ENCODE assay signal across 17 cellular contexts in the genomic region with DNA sequence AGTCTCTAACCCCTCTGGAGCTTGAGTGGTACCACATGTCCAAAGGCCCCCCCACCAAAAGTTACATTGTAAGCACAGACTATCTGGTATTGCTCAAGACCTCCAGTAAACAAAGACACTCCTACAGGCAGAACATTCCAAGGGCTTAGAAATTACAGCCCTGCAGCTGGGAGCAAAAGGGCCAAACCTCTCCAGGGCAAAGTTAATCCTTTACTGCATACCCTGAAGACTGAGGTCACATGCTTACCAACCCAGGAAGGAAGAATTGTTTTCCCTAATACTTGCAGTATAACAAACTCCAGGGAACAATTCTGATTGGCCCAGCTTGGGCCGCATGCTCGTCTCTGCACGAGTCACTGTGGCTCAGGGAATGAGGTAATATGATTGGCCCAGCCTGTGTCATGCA.
DNase-seq lines count a peak whose midpoint lies in the region; ATAC-seq and TF ChIP-seq lines count a peak whose summit lies in the region.
"Had no signal": no experiment of that assay in that cellular context is flagged by ENCODE, and none has a peak within 500 bp of the region (broad histone marks: within the 10 kb centered on the region; RNA-seq: fewer than 3 reads in every experiment).

No MANE protein-coding gene starts in this region.

- peaks cover 6 to 38% (median 13%) of the 10 kb centered on the region in 5 donors for H3K27me3 Mint-ChIP-seq in naive thymus-derived CD4-positive, alpha-beta T cell
- H3K27me3 Mint-ChIP-seq: B cell had no signal

- TF ChIP-seq CTCF in AG04450 (IDR thresholded peaks at IDR 0.05; ENCODE audit: low read depth, low read length), result no peak
- TF ChIP-seq CTCF in left lung (IDR thresholded peaks at IDR 0.05), result no peak

- no peak overlapping the region for H3K4me3 Mint-ChIP-seq in naive thymus-derived CD4-positive, alpha-beta T cell
- H3K4me3 Mint-ChIP-seq: B cell had no signal

- no peaks in the 10 kb centered on the region for H3K4me1 Mint-ChIP-seq in naive thymus-derived CD4-positive, alpha-beta T cell

- ATAC-seq in left lung, result peak; percentile 51
- ATAC-seq in naive thymus-derived CD4-positive, alpha-beta T cell, result no peak
- ATAC-seq in HG02852 (IDR thresholded peaks at IDR 0.05; ENCODE audit: unreplicated experiment), result no peak
- ATAC-seq in GM21717 (IDR thresholded peaks at IDR 0.05; ENCODE audit: unreplicated experiment), result no peak
- ATAC-seq: esophagus mucosa had no signal

- POLR2A ChIA-PET in AG04450 (lab: Yijun Ruan, JAX), result no interaction called here
- POLR2A ChIA-PET in naive thymus-derived CD4-positive, alpha-beta T cell (lab: Charles Lee), result no interaction called here

- CTCF ChIA-PET in AG04450 (lab: Charles Lee), result no interaction called here
- CTCF ChIA-PET in naive thymus-derived CD4-positive, alpha-beta T cell (lab: Charles Lee), result no interaction called here

- H3K4me1 ChIP-seq in left lung, result no peaks in the 10 kb centered on the region
- no peaks in the 10 kb centered on the region for H3K4me1 ChIP-seq in naive thymus-derived CD4-positive, alpha-beta T cell (ENCODE audit: control insufficient read depth in 2 of 2, insufficient read depth in 2 of 2, low read length in 2 of 2)
- H3K4me1 ChIP-seq: colonic mucosa had no signal

- DNase-seq in AG04450 (ENCODE audit: low read depth, low spot score) (peak; percentile 18), HT-29 (ENCODE audit: low spot score) (peak; percentile 31), dedifferentiated amniotic fluid mesenchymal stem cell (ENCODE audit: extremely low spot score) (peak; percentile 15), left lung (no peak), NCI-H2029 (lab: John Stamatoyannopoulos, UW) (no peak)
- no peak for DNase-seq in naive thymus-derived CD4-positive, alpha-beta T cell
- DNase-seq: activated CD4-positive, alpha-beta T cell treated with anti-CD3 and anti-CD28 coated beads for 48 hours; colonic mucosa; DMS53; KBM-7; midbrain; NCI-H1694; NCI-H526 had no signal

- peaks cover 4% of the 10 kb centered on the region; the same call in 1 of the 2 replicates for H3K9me3 ChIP-seq in AG04450 (ENCODE audit: control insufficient read depth, insufficient read depth, low read length)
- H3K9me3 ChIP-seq in left lung, result no peaks in the 10 kb centered on the region
- H3K9me3 ChIP-seq in naive thymus-derived CD4-positive, alpha-beta T cell (ENCODE audit: control insufficient read depth in 2 of 3, low read length in 3 of 3), result no peaks in the 10 kb centered on the region
- H3K9me3 ChIP-seq: colonic mucosa had no signal

- H3K27me3 ChIP-seq in AG04450 (ENCODE audit: control insufficient read depth, insufficient read depth, low read length) (no peaks in the 10 kb centered on the region), left lung (no peaks in the 10 kb centered on the region)
- H3K27me3 ChIP-seq in naive thymus-derived CD4-positive, alpha-beta T cell (ENCODE audit: control insufficient read depth in 2 of 2, insufficient read depth in 2 of 2, low read length in 2 of 2), result no peaks in the 10 kb centered on the region
- H3K27me3 ChIP-seq: colonic mucosa had no signal

- H3K4me3 ChIP-seq in AG04450 (ENCODE audit: low read depth, low read length) (no peak overlapping the region), left lung (no peak overlapping the region)
- no peak overlapping the region for H3K4me3 ChIP-seq in naive thymus-derived CD4-positive, alpha-beta T cell (ENCODE audit: low read length)
- H3K4me3 ChIP-seq: colonic mucosa had no signal

- intact Hi-C loops in left lung (cut with DNase I), result no loop called here
- intact Hi-C loops in naive thymus-derived CD4-positive, alpha-beta T cell (cut with micrococcal nuclease), result loop anchor here in 1 of 2 donors (10.0 kb wide), 2 partner anchors 190 to 1480 kb away; no protein-coding TSS in a partner anchor

- peaks cover 0 to 5% (median 0%) of the 10 kb centered on the region in 11 donors for H3K9me3 Mint-ChIP-seq in naive thymus-derived CD4-positive, alpha-beta T cell

- H3K27ac Mint-ChIP-seq in naive thymus-derived CD4-positive, alpha-beta T cell, result no peak overlapping the region
- H3K27ac Mint-ChIP-seq: B cell had no signal

- H3K36me3 Mint-ChIP-seq in naive thymus-derived CD4-positive, alpha-beta T cell, result no peaks in the 10 kb centered on the region

- H3K36me3 ChIP-seq in left lung, result no peaks in the 10 kb centered on the region
- no peaks in the 10 kb centered on the region for H3K36me3 ChIP-seq in naive thymus-derived CD4-positive, alpha-beta T cell (ENCODE audit: control insufficient read depth in 2 of 3, insufficient read depth in 3 of 3, low read length in 3 of 3)
- H3K36me3 ChIP-seq: colonic mucosa had no signal

- H3K27ac ChIP-seq in AG04450 (ENCODE audit: low read depth, low read length) (no peak overlapping the region), left lung (no peak overlapping the region)
- H3K27ac ChIP-seq in naive thymus-derived CD4-positive, alpha-beta T cell (ENCODE audit: low read depth, low read length), result no peak overlapping the region
- H3K27ac ChIP-seq: colonic mucosa had no signal

Comparison
In these comparisons a context has a peak if more than half of its experiments do, and no peak if none do; other contexts are left out.
1. DNase-seq: peak in AG04450 (single experiment), HT-29 (single experiment) and dedifferentiated amniotic fluid mesenchymal stem cell (single experiment); none in left lung (0 of 2), naive thymus-derived CD4-positive, alpha-beta T cell (0 of 9) and NCI-H2029 (single experiment).